1 cellular context compared by ENCODE assay signal in genomic region chr7:70830426-70830825, GRCh38.
TF ChIP-seq lines count a peak whose summit lies in the region.

No MANE protein-coding gene starts in this region.

TF ChIP-seq in HepG2, 621 proteins besides CTCF, POLR2A, EP300 and RAD21 (continued from another document and continues in another):
- TF ChIP-seq KLF9 (CRISPR knock-in tag; IDR thresholded peaks at IDR 0.05; ENCODE audit: low read depth) (no peak), MLXIP (CRISPR knock-in tag; IDR thresholded peaks at IDR 0.05; ENCODE audit: borderline replicate concordance) (no peak), IKZF4 (CRISPR knock-in tag; IDR thresholded peaks at IDR 0.05; ENCODE audit: borderline replicate concordance, low read depth, not compliant biosample characterization) (no peak), ZNF12 (CRISPR knock-in tag; IDR thresholded peaks at IDR 0.05) (no peak), SATB2 (CRISPR knock-in tag; IDR thresholded peaks at IDR 0.05) (no peak), ZNF597 (CRISPR knock-in tag; IDR thresholded peaks at IDR 0.05) (no peak), HNRNPLL (IDR thresholded peaks at IDR 0.05; ENCODE audit: low read depth, low read length, poor library complexity, severe bottlenecking) (no peak), PCBP1 (IDR thresholded peaks at IDR 0.05; ENCODE audit: borderline replicate concordance, low read depth, low read length) (no peak), ZNF138 (CRISPR knock-in tag; IDR thresholded peaks at IDR 0.05; ENCODE audit: low read depth) (no peak), ZNF136 (CRISPR knock-in tag; IDR thresholded peaks at IDR 0.05; ENCODE audit: low read depth) (no peak), SNRNP70 (IDR thresholded peaks at IDR 0.05; ENCODE audit: low read depth, low read length) (no peak), ATF1 (CRISPR knock-in tag; IDR thresholded peaks at IDR 0.05) (no peak), ZNF839 (CRISPR knock-in tag; IDR thresholded peaks at IDR 0.05; ENCODE audit: borderline replicate concordance) (no peak), SOX5 (CRISPR knock-in tag; IDR thresholded peaks at IDR 0.05; ENCODE audit: borderline replicate concordance) (peak; percentile 79; the same call in 1 of the 2 replicates), NFYB (CRISPR knock-in tag; IDR thresholded peaks at IDR 0.05) (no peak), ATF7 (IDR thresholded peaks at IDR 0.05) (no peak), ATF7 (CRISPR knock-in tag; IDR thresholded peaks at IDR 0.05) (no peak), ZNF530 (CRISPR knock-in tag; IDR thresholded peaks at IDR 0.05; ENCODE audit: low read depth) (no peak), ZNF782 (CRISPR knock-in tag; IDR thresholded peaks at IDR 0.05; ENCODE audit: borderline replicate concordance) (no peak), THRA (CRISPR knock-in tag; IDR thresholded peaks at IDR 0.05; ENCODE audit: borderline replicate concordance) (peak; percentile 65; the same call in 1 of the 2 replicates), NFRKB (IDR thresholded peaks at IDR 0.05) (no peak), CREBL2 (CRISPR knock-in tag; IDR thresholded peaks at IDR 0.05; ENCODE audit: borderline replicate concordance) (no peak), SMARCE1 (IDR thresholded peaks at IDR 0.05; ENCODE audit: borderline replicate concordance) (no peak), ZNF703 (CRISPR knock-in tag; IDR thresholded peaks at IDR 0.05; ENCODE audit: borderline replicate concordance) (no peak), ZNF598 (CRISPR knock-in tag; IDR thresholded peaks at IDR 0.05; ENCODE audit: borderline replicate concordance) (no peak), ATF4 (CRISPR knock-in tag; IDR thresholded peaks at IDR 0.05) (no peak), ZKSCAN8 (CRISPR knock-in tag; IDR thresholded peaks at IDR 0.05; ENCODE audit: borderline replicate concordance) (no peak), TIGD3 (CRISPR knock-in tag; IDR thresholded peaks at IDR 0.05; ENCODE audit: borderline replicate concordance) (no peak), KDM5A (IDR thresholded peaks at IDR 0.05; ENCODE audit: borderline replicate concordance, low read length) (no peak), ETS1 (CRISPR knock-in tag; IDR thresholded peaks at IDR 0.05) (no peak), PRDM10 (CRISPR knock-in tag; IDR thresholded peaks at IDR 0.05; ENCODE audit: low read depth) (no peak), MED8 (CRISPR knock-in tag; IDR thresholded peaks at IDR 0.05; ENCODE audit: insufficient replicate concordance) (no peak), CBX1 (IDR thresholded peaks at IDR 0.05; ENCODE audit: low read depth) (no peak), ZNF766 (CRISPR knock-in tag; IDR thresholded peaks at IDR 0.05; ENCODE audit: borderline replicate concordance) (no peak), KDM4B (CRISPR knock-in tag; IDR thresholded peaks at IDR 0.05) (no peak), ZNF619 (CRISPR knock-in tag; IDR thresholded peaks at IDR 0.05) (no peak), ZNF343 (CRISPR knock-in tag; IDR thresholded peaks at IDR 0.05) (no peak), RERE (CRISPR knock-in tag; IDR thresholded peaks at IDR 0.05; ENCODE audit: low read depth) (no peak), ZNF777 (CRISPR knock-in tag; IDR thresholded peaks at IDR 0.05) (no peak), PCBP2 (optimal IDR thresholded peaks at IDR 0.05; ENCODE audit: low read depth, low read length, poor library complexity, severe bottlenecking) (no peak), TBL1XR1 (IDR thresholded peaks at IDR 0.05; ENCODE audit: borderline replicate concordance, low read length, partially characterized antibody) (no peak), TARDBP (CRISPR knock-in tag; IDR thresholded peaks at IDR 0.05) (no peak), ZNF674 (CRISPR knock-in tag; IDR thresholded peaks at IDR 0.05; ENCODE audit: low read depth) (no peak), TMF1 (CRISPR knock-in tag; IDR thresholded peaks at IDR 0.05; ENCODE audit: low read depth) (no peak), ZNF549 (CRISPR knock-in tag; IDR thresholded peaks at IDR 0.05) (no peak), FOXP1 (IDR thresholded peaks at IDR 0.05) (no peak), FOXP1 (CRISPR knock-in tag; IDR thresholded peaks at IDR 0.05) (peak; percentile 74), NPAS2 (CRISPR knock-in tag; IDR thresholded peaks at IDR 0.05; ENCODE audit: borderline replicate concordance) (no peak), NFATC3 (CRISPR knock-in tag; IDR thresholded peaks at IDR 0.05) (no peak), PLSCR1 (CRISPR knock-in tag; IDR thresholded peaks at IDR 0.05; ENCODE audit: borderline replicate concordance) (no peak)
